ENCODE assay signal across 24 cellular contexts in the genomic region with DNA sequence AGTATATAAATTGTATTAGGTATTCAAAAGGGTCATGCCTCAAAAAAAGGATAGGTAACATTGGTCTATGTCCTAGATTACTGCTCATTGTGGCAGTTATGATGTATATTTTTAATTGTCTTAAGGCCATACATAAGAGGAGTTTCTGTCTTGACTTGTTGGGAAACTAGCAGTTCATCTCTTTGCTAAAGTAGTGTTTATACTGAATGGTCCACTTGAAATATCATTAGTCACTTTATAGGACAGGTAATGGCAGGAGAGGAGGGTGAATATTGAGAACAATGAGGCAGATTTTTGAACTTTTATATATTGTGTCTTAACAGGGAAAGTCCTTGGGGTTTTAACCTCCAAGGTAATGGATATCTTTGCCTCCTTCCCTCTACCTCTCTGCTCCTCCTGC. TPM values are rescaled to one million over a fixed set of nuclear protein-coding genes. Genes with fewer than 3 reads are reported as not detected.
"Had no signal": no experiment of that assay in that cellular context is flagged by ENCODE, and none has a peak within 500 bp of the region (broad histone marks: within the 10 kb centered on the region; RNA-seq: fewer than 3 reads in every experiment).

No MANE protein-coding gene starts in this region.

- H3K36me3 ChIP-seq: esophagus squamous epithelium, lower lobe of right lung, ovary, sigmoid colon, stomach, thyroid gland, vagina had no signal

- H3K9me3 ChIP-seq: esophagus squamous epithelium, lower lobe of right lung, ovary, psoas muscle, sigmoid colon, stomach, thyroid gland, vagina had no signal

- H3K27ac ChIP-seq: esophagus squamous epithelium, lower lobe of right lung, ovary, psoas muscle, sigmoid colon, stomach, thyroid gland, vagina had no signal

- ATAC-seq: left ventricle myocardium superior; lower lobe of right lung; natural killer cell; right cardiac atrium; stimulated activated effector memory CD8-positive, alpha-beta T cell treated with anti-CD3 and anti-CD28 coated beads, Interleukin-12 subunit alpha, Interleukin-12 subunit beta, amount 100 ng/mL, for 72 hours had no signal

- H3K4me3 ChIP-seq: esophagus squamous epithelium, lower lobe of right lung, ovary, psoas muscle, sigmoid colon, stomach, thyroid gland, vagina had no signal

- DNase-seq: effector CD8-positive, alpha-beta T cell; endodermal cell; esophagus squamous epithelium; hypothalamus; immature natural killer cell; islet precursor cell; left ventricle myocardium superior; lower lobe of right lung; natural killer cell; occipital lobe; ovary; posterior cingulate gyrus; psoas muscle; right cardiac atrium; sigmoid colon; stimulated activated CD4-positive, alpha-beta T cell treated with anti-CD3 and anti-CD28 coated beads, Interleukin-2, amount 100 ng/mL, for 24 hours; stimulated activated CD4-positive, alpha-beta T cell treated with anti-CD3 and anti-CD28 coated beads, Interleukin-4, amount 100 ng/mL, for 24 hours; stimulated activated naive CD4-positive, alpha-beta T cell treated with Interleukin-2 at 50 U/mL for 16 hours; stomach; thyroid gland; trophoblast cell had no signal

- H3K27me3 ChIP-seq: esophagus squamous epithelium, ovary, sigmoid colon, stomach, thyroid gland, vagina had no signal

- FAIRE-seq: frontal cortex had no signal

RNA-seq across cellular contexts. Expression of a gene that starts 58.4 kb away (rescaled TPM):
- polyA plus RNA-seq: immature natural killer cell had no signal
